In genomic region chr12:101573743-101574142, GRCh38 we compare ENCODE assay signal across 31 cellular contexts. TPM values are rescaled to one million over a fixed set of nuclear protein-coding genes. Genes with fewer than 3 reads are reported as not detected.
"Had no signal": no experiment of that assay in that cellular context is flagged by ENCODE, and none has a peak within 500 bp of the region (broad histone marks: within the 10 kb centered on the region; RNA-seq: fewer than 3 reads in every experiment).

No MANE protein-coding gene starts in this region.

- H3K36me3 ChIP-seq: colonic mucosa, esophagus squamous epithelium, gastrocnemius medialis, heart right ventricle, left lung, lower lobe of right lung had no signal

- ATAC-seq: effector memory CD8-positive, alpha-beta T cell; esophagus mucosa; gastrocnemius medialis; heart right ventricle; left cardiac atrium; left lung; left ventricle myocardium superior; lower lobe of right lung; mucosa of descending colon had no signal

- FAIRE-seq: endometrium, islet of Langerhans, keratinocyte had no signal

- DNase-seq: colonic mucosa; cortex of kidney; effector CD8-positive, alpha-beta T cell; effector memory CD8-positive, alpha-beta T cell; endodermal cell; erythroblast; esophagus squamous epithelium; foreskin fibroblast; foreskin melanocyte; gastrocnemius medialis; glutamatergic neuron; head of caudate nucleus; heart right ventricle; hippocampal formation; left cardiac atrium; left lung; left ventricle myocardium superior; lower lobe of right lung; mesenchymal stem cell; mucosa of descending colon had no signal

- H3K27ac ChIP-seq: colonic mucosa, epithelial cell of prostate, esophagus squamous epithelium, heart right ventricle, left lung, lower lobe of right lung had no signal

- H3K9me3 ChIP-seq: colonic mucosa, esophagus squamous epithelium, gastrocnemius medialis, heart right ventricle, left lung, lower lobe of right lung, mucosa of descending colon had no signal

- H3K4me3 ChIP-seq: colonic mucosa, esophagus squamous epithelium, gastrocnemius medialis, heart right ventricle, left lung, lower lobe of right lung, mucosa of descending colon had no signal

- H3K4me1 ChIP-seq: colonic mucosa had no signal

- H3K27me3 ChIP-seq: colonic mucosa, esophagus squamous epithelium, gastrocnemius medialis, left lung had no signal

RNA-seq across cellular contexts. Expression of gene MYBPC1, which starts 21.0 kb away (rescaled TPM):
- total RNA-seq: dermis microvascular lymphatic vessel endothelial cell, endodermal cell, esophagus squamous epithelium, glomerular endothelial cell, kidney epithelial cell, lower lobe of right lung, lung microvascular endothelial cell, mesenteric fat pad, mesothelial cell of epicardium had no signal
- polyA plus RNA-seq: keratinocyte had no signal
